1 cellular context compared by ENCODE assay signal in the genomic region with DNA sequence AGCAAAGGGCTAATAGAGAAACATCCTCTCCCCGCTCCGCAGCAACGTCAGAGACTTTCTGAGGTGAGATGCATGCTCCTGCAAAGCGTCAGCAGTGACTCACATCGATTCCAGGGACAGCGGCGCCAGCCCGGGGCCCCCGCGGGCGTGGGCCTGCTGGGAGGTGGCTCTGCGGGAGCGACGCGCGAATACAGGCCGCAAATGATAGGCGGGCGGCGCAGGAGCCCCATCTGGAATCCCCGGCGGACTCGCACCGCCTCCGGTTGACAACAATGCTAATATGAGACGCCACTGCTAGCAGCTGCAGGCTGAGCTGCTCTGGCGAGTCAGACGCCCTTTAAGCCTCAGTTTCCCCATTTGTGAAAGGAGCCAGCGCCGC.
A peak's percentile ranks its signal among the peaks of the same experiment; 100 is the strongest.
TF ChIP-seq lines count a peak whose summit lies in the region.

No MANE protein-coding gene starts in this region.

TF ChIP-seq in HEK293, 187 proteins besides CTCF, POLR2A, EP300 and RAD21 (continued from another document):
- TF ChIP-seq, protein P1, sequence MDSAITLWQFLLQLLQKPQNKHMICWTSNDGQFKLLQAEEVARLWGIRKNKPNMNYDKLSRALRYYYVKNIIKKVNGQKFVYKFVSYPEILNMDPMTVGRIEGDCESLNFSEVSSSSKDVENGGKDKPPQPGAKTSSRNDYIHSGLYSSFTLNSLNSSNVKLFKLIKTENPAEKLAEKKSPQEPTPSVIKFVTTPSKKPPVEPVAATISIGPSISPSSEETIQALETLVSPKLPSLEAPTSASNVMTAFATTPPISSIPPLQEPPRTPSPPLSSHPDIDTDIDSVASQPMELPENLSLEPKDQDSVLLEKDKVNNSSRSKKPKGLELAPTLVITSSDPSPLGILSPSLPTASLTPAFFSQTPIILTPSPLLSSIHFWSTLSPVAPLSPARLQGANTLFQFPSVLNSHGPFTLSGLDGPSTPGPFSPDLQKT (IDR thresholded peaks at IDR 0.05; ENCODE audit: borderline replicate concordance, low read depth, low read length) = no peak
- TF ChIP-seq, protein P2, sequence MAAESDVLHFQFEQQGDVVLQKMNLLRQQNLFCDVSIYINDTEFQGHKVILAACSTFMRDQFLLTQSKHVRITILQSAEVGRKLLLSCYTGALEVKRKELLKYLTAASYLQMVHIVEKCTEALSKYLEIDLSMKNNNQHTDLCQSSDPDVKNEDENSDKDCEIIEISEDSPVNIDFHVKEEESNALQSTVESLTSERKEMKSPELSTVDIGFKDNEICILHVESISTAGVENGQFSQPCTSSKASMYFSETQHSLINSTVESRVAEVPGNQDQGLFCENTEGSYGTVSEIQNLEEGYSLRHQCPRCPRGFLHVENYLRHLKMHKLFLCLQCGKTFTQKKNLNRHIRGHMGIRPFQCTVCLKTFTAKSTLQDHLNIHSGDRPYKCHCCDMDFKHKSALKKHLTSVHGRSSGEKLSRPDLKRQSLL (tag by site-specific recombination; IDR thresholded peaks at IDR 0.05) = peak; percentile 44; the same call in 1 of the 2 replicates
- no peak for TF ChIP-seq ZNF585B (tag by site-specific recombination; IDR thresholded peaks at IDR 0.05)
- TF ChIP-seq ZNF747 (tag by site-specific recombination; IDR thresholded peaks at IDR 0.05) = no peak
- no peak for TF ChIP-seq HOXD13 (CRISPR knock-in tag; IDR thresholded peaks at IDR 0.05; ENCODE audit: borderline replicate concordance)
- no peak for TF ChIP-seq ZNF548 (tag by site-specific recombination; IDR thresholded peaks at IDR 0.05)
- 0 out of 2 replicates have a peak, but pooled peaks have one; percentile 26 for TF ChIP-seq ZNF561 (tag by site-specific recombination; IDR thresholded peaks at IDR 0.05; ENCODE audit: borderline replicate concordance)
- no peak for TF ChIP-seq ZNF530 (tag by site-specific recombination; IDR thresholded peaks at IDR 0.05; ENCODE audit: low read depth)
